ENCODE assay signal across 26 cellular contexts in genomic region chr2:176734868-176735267, GRCh38.
"Had no signal": no experiment of that assay in that cellular context is flagged by ENCODE, and none has a peak within 500 bp of the region (broad histone marks: within the 10 kb centered on the region; RNA-seq: fewer than 3 reads in every experiment).

No MANE protein-coding gene starts in this region.

- H3K36me3 ChIP-seq: neural progenitor cell, ovary, right lobe of liver, sigmoid colon, suprapubic skin, tibial artery, transverse colon, upper lobe of right lung, uterus had no signal

- H3K9me3 ChIP-seq: ovary, psoas muscle, right lobe of liver, sigmoid colon, suprapubic skin, testis, tibial artery, transverse colon, upper lobe of right lung, uterus had no signal

- H2AFZ ChIP-seq: neural progenitor cell, parathyroid adenoma had no signal

- H3K9ac ChIP-seq: neural progenitor cell, parathyroid adenoma had no signal

- ATAC-seq: natural killer cell; psoas muscle; right cardiac atrium; right lobe of liver; stimulated activated effector memory CD8-positive, alpha-beta T cell treated with anti-CD3 and anti-CD28 coated beads, Interleukin-12 subunit alpha, Interleukin-12 subunit beta, amount 100 ng/mL, for 72 hours; stimulated activated naive CD8-positive, alpha-beta T cell treated with anti-CD3 and anti-CD28 coated beads, Interleukin-15, amount 100 ng/mL, for 72 hours; upper lobe of right lung had no signal

- H3K4me1 ChIP-seq: neural progenitor cell, parathyroid adenoma, psoas muscle, testis, transverse colon, upper lobe of right lung, uterus had no signal

- H3K4me2 ChIP-seq: neural progenitor cell had no signal

- H3K79me2 ChIP-seq: parathyroid adenoma had no signal

- DNase-seq: natural killer cell; occipital lobe; ovary; posterior cingulate gyrus; psoas muscle; right cardiac atrium; right lobe of liver; sigmoid colon; small intestine; stimulated activated CD4-positive, alpha-beta T cell treated with anti-CD3 and anti-CD28 coated beads, Interleukin-15, amount 100 ng/mL, for 24 hours; stimulated activated CD4-positive, alpha-beta T cell treated with anti-CD3 and anti-CD28 coated beads, Interleukin-2, amount 100 ng/mL, for 24 hours; stimulated activated CD4-positive, alpha-beta T cell treated with anti-CD3 and anti-CD28 coated beads, Interleukin-2, amount 100 ng/mL, for 48 hours; stimulated activated CD4-positive, alpha-beta T cell treated with anti-CD3 and anti-CD28 coated beads, Interleukin-4, amount 100 ng/mL, for 24 hours; stimulated activated naive B cell treated with anti-CD40 and anti-IgM and Interleukin-4, amounts not matched to agents 10 μg/mL and 1 μg/mL and 100 μg/mL, for 72 hours; stimulated activated naive CD4-positive, alpha-beta T cell treated with Interleukin-2 at 50 U/mL for 16 hours; stimulated activated naive CD8-positive, alpha-beta T cell treated with anti-CD3 and anti-CD28 coated beads, Interleukin-15, amount 100 ng/mL, for 72 hours; substantia nigra; testis; tibial artery; transverse colon; upper lobe of right lung; uterus had no signal

- H3K27ac ChIP-seq: neural progenitor cell, ovary, parathyroid adenoma, psoas muscle, right lobe of liver, sigmoid colon, suprapubic skin, testis, tibial artery, transverse colon, upper lobe of right lung, uterus had no signal

- H3K27me3 ChIP-seq: neural progenitor cell, ovary, right lobe of liver, sigmoid colon, suprapubic skin, testis, tibial artery, transverse colon, upper lobe of right lung, uterus had no signal

- H3K4me3 ChIP-seq: neural progenitor cell, ovary, psoas muscle, right lobe of liver, sigmoid colon, suprapubic skin, testis, tibial artery, transverse colon, upper lobe of right lung, uterus had no signal

- FAIRE-seq: small intestine had no signal
